Comparison of ENCODE assay signal across 17 cellular contexts in the genomic region with DNA sequence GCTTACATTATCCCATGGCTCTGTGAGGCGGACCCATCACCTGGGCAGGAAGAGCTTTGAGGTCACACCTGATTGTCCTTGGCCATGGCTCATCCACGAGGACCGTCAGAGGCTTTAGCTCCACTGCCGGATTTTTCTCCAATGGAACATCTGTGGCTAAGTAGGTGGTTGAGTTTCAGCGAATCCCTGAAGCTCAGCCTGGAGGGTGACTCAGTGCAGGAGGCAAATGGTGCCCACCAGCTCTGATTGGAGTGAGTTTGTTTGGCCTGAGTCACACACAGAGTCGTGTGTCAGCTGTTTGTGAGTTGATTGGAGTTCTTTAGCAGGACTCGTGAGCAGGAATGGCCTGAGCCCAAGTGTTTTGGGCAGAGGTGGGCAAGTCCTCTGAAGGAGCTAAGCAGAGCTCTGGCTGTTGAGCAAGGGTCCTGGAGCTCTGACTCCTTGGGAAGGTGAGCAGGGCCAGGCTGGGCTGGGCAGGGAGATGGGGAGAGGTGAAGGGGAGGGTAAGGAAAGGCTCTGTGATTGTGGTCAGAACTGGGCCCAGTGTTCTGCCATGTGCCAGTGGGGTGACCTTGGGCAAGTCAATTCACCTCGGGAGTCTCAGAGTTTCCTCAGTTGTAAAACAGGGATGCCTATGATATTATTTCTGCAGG. TPM values are rescaled to one million over a fixed set of nuclear protein-coding genes. Genes with fewer than 3 reads are reported as not detected.
DNase-seq lines count a peak whose midpoint lies in the region; ATAC-seq and TF ChIP-seq lines count a peak whose summit lies in the region.
"Had no signal": no experiment of that assay in that cellular context is flagged by ENCODE, and none has a peak within 500 bp of the region (broad histone marks: within the 10 kb centered on the region; RNA-seq: fewer than 3 reads in every experiment).

No MANE protein-coding gene starts in this region.

- ATAC-seq in activated CD8-positive, alpha-beta memory T cell treated with anti-CD3 and anti-CD28 coated beads, Interleukin-2, amount 10 ng/mL, durations not matched to agents 7 days and 5 days: no peak
- no peak for ATAC-seq in heart right ventricle
- ATAC-seq: left cardiac atrium; stimulated activated naive CD8-positive, alpha-beta T cell treated with anti-CD3 and anti-CD28 coated beads, Interleukin-15, Interleukin-2, amounts not matched to agents 100 U/mL and 50 U/mL, for 24 hours had no signal

- H3K4me1 Mint-ChIP-seq in activated CD8-positive, alpha-beta memory T cell treated with anti-CD3 and anti-CD28 coated beads, Interleukin-2, amount 10 ng/mL, durations not matched to agents 7 days and 5 days: no peaks in the 10 kb centered on the region

- no peak overlapping the region for H3K9ac ChIP-seq in adipocyte (ENCODE audit: low read length)

- H3K4me1 ChIP-seq in adipocyte (ENCODE audit: control insufficient read depth, insufficient read depth, low read length): no peaks in the 10 kb centered on the region
- peaks cover 0 to 17% (median 11%) of the 10 kb centered on the region in 9 donors for H3K4me1 ChIP-seq in heart right ventricle

- no peak for TF ChIP-seq CTCF in heart right ventricle (IDR thresholded peaks at IDR 0.05)

- H3K4me3 ChIP-seq in adipocyte (ENCODE audit: low read length) (no peak overlapping the region), heart right ventricle (no peak overlapping the region)
- H3K4me3 ChIP-seq: right atrium auricular region had no signal

- H3K27me3 ChIP-seq in adipocyte (replicated peaks; ENCODE audit: control insufficient read depth, insufficient read depth, low read length) (peaks cover 19% of the 10 kb centered on the region), heart right ventricle (peaks cover 18 to 93% (median 84%) of the 10 kb centered on the region in 7 donors)

- no peaks in the 10 kb centered on the region for H3K36me3 ChIP-seq in adipocyte (ENCODE audit: control insufficient read depth, insufficient read depth, low read length, severe bottlenecking)
- H3K36me3 ChIP-seq in heart right ventricle: no peaks in the 10 kb centered on the region
- H3K36me3 ChIP-seq: right atrium auricular region had no signal

- intact Hi-C loops in heart right ventricle (cut with DNase I): no loop called here

- CTCF ChIA-PET in activated CD8-positive, alpha-beta memory T cell treated with anti-CD3 and anti-CD28 coated beads, Interleukin-2, amount 10 ng/mL, durations not matched to agents 7 days and 5 days (lab: Charles Lee): interaction anchor here (1.2 kb wide), 1 partner anchor 8 kb away, joined by 3 read pairs; no protein-coding TSS in a partner anchor

- H3K27me3 Mint-ChIP-seq in activated CD8-positive, alpha-beta memory T cell treated with anti-CD3 and anti-CD28 coated beads, Interleukin-2, amount 10 ng/mL, durations not matched to agents 7 days and 5 days: peaks cover 55% of the 10 kb centered on the region

- H3K36me3 Mint-ChIP-seq in activated CD8-positive, alpha-beta memory T cell treated with anti-CD3 and anti-CD28 coated beads, Interleukin-2, amount 10 ng/mL, durations not matched to agents 7 days and 5 days: no peaks in the 10 kb centered on the region

- DNase-seq in AG20443 (ENCODE audit: low spot score) (peak; percentile 73), HK-2 (ENCODE audit: unreplicated experiment) (peak; percentile 54), adipocyte (ENCODE audit: low read depth) (peak; percentile 15), hepatic stellate cell (ENCODE audit: low spot score) (peak; percentile 70), T-helper 2 cell (no peak), middle frontal gyrus (ENCODE audit: extremely low spot score, low spot score) (no peak), heart right ventricle (no peak)
- DNase-seq in activated CD8-positive, alpha-beta memory T cell treated with anti-CD3 and anti-CD28 coated beads, Interleukin-2, amount 10 ng/mL, durations not matched to agents 7 days and 5 days: no peak
- DNase-seq: activated CD4-positive, CD25-positive, alpha-beta regulatory T cell treated with anti-CD3 and anti-CD28 coated beads, Interleukin-2, amount 50 U/mL, for 72 hours; activated T-cell treated with anti-CD3 and anti-CD28 coated beads for 4 hours; AML-193; left cardiac atrium; naive B cell; NCI-H1694; stimulated activated naive CD8-positive, alpha-beta T cell treated with anti-CD3 and anti-CD28 coated beads, Interleukin-15, Interleukin-2, amounts not matched to agents 100 U/mL and 50 U/mL, for 24 hours had no signal

- 64 to 67% methylated on average over 8 of the region's 8 CpGs for WGBS in heart right ventricle, 2 donors

- H3K27ac Mint-ChIP-seq in activated CD8-positive, alpha-beta memory T cell treated with anti-CD3 and anti-CD28 coated beads, Interleukin-2, amount 10 ng/mL, durations not matched to agents 7 days and 5 days: no peak overlapping the region
- H3K27ac Mint-ChIP-seq: naive B cell had no signal

- no peak overlapping the region for H3K4me3 Mint-ChIP-seq in activated CD8-positive, alpha-beta memory T cell treated with anti-CD3 and anti-CD28 coated beads, Interleukin-2, amount 10 ng/mL, durations not matched to agents 7 days and 5 days

- no peak overlapping the region for H3K27ac ChIP-seq in heart right ventricle
- H3K27ac ChIP-seq: right atrium auricular region had no signal

- H3K9me3 ChIP-seq in adipocyte (ENCODE audit: control insufficient read depth, low read length) (peaks cover 3% of the 10 kb centered on the region), heart right ventricle (no peaks in the 10 kb centered on the region)
- H3K9me3 ChIP-seq: right atrium auricular region had no signal

- no peaks in the 10 kb centered on the region for H3K9me3 Mint-ChIP-seq in activated CD8-positive, alpha-beta memory T cell treated with anti-CD3 and anti-CD28 coated beads, Interleukin-2, amount 10 ng/mL, durations not matched to agents 7 days and 5 days (ENCODE audit: low read depth)

RNA-seq across cellular contexts. Expression of gene SLC6A17, which starts 2.0 kb away (rescaled TPM):
- total RNA-seq in activated CD8-positive, alpha-beta memory T cell treated with anti-CD3 and anti-CD28 coated beads, Interleukin-2, amount 10 ng/mL, durations not matched to agents 7 days and 5 days: not detected
- total RNA-seq in heart right ventricle: under 1 TPM in 7 of 10 donors, not detected in 3; 0.06 to 0.45 (median 0.19) TPM
- polyA plus RNA-seq in heart right ventricle: under 1 TPM in 1 of 2 donors, not detected in 1; 0.09 TPM
- total RNA-seq: right atrium auricular region had no signal

RNA-seq across cellular contexts. Expression of gene UBL4B, which starts 40.0 kb away (rescaled TPM):
- total RNA-seq in activated CD8-positive, alpha-beta memory T cell treated with anti-CD3 and anti-CD28 coated beads, Interleukin-2, amount 10 ng/mL, durations not matched to agents 7 days and 5 days: not detected
- total RNA-seq in heart right ventricle: not detected
- not detected for polyA plus RNA-seq in heart right ventricle
- total RNA-seq: dermis microvascular lymphatic vessel endothelial cell, left cardiac atrium, right atrium auricular region had no signal

RNA-seq across cellular contexts. Expression of gene KCNC4, which starts 57.9 kb away (rescaled TPM):
- total RNA-seq in activated CD8-positive, alpha-beta memory T cell treated with anti-CD3 and anti-CD28 coated beads, Interleukin-2, amount 10 ng/mL, durations not matched to agents 7 days and 5 days: 1 to 10 TPM; 4.8 to 9.6 TPM
- total RNA-seq in heart right ventricle: 10 to 100 TPM in 4 of 10 donors, 1 to 10 TPM in 6; 2.6 to 13.8 (median 6.1) TPM
- polyA plus RNA-seq in heart right ventricle: 1 to 10 TPM; 2.2 to 3.0 TPM

Comparison
In these comparisons a context has a peak if more than half of its experiments do, and no peak if none do; other contexts are left out.
1. DNase-seq: peak in AG20443 (single experiment), HK-2 (single experiment), adipocyte (single experiment) and hepatic stellate cell (single experiment); none in T-helper 2 cell (0 of 5), middle frontal gyrus (single experiment), activated CD8-positive, alpha-beta memory T cell treated with anti-CD3 and anti-CD28 coated beads, Interleukin-2, amount 10 ng/mL, durations not matched to agents 7 days and 5 days (single experiment) and heart right ventricle (0 of 2).